ENCODE assay signal across 1 cellular context in the genomic region with DNA sequence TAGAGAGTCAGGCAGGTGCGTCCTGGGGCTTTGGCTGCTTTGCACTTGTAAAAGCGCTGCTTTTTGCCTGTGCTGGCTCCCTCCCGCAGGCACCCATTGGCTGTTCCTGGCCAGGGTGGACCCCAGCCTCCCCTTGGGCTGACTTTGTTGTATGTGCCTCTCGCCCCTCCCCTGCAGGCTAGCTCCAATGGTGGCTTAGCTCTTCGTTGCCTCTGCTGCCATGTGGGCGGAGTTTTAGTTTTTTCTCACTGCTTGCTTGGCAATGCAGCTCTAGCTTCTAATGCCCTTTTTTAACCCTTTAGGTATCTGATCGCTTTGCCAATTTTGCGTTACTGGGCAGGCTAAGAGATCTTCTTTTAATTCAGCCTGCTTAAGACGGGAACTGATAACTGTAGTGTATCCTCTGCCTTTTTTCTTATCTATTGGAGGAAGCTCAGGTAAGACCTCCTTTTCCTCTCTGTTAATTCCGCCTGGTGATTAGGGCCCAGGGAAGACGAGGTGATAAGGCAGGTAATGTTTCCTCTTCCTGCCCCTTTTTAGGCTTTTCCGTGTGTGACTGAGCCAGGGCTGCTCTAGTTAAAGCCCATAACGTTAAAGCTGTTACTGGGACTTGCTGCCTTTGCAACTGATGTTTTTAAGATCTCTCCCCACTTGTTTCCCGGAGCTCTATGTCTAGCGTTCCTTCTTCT.
TF ChIP-seq lines count a peak whose summit lies in the region.

No MANE protein-coding gene starts in this region.

TF ChIP-seq in IMR-90, 13 proteins besides CTCF, POLR2A, EP300 and RAD21 (continued from another document):
- TF ChIP-seq, protein P1, sequence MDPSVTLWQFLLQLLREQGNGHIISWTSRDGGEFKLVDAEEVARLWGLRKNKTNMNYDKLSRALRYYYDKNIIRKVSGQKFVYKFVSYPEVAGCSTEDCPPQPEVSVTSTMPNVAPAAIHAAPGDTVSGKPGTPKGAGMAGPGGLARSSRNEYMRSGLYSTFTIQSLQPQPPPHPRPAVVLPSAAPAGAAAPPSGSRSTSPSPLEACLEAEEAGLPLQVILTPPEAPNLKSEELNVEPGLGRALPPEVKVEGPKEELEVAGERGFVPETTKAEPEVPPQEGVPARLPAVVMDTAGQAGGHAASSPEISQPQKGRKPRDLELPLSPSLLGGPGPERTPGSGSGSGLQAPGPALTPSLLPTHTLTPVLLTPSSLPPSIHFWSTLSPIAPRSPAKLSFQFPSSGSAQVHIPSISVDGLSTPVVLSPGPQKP (IDR thresholded peaks at IDR 0.05; ENCODE audit: borderline replicate concordance, low read depth, low read length), result no peak
- no peak for TF ChIP-seq NFE2L2 (IDR thresholded peaks at IDR 0.05; ENCODE audit: low read depth, low read length)
- TF ChIP-seq, protein P2, sequence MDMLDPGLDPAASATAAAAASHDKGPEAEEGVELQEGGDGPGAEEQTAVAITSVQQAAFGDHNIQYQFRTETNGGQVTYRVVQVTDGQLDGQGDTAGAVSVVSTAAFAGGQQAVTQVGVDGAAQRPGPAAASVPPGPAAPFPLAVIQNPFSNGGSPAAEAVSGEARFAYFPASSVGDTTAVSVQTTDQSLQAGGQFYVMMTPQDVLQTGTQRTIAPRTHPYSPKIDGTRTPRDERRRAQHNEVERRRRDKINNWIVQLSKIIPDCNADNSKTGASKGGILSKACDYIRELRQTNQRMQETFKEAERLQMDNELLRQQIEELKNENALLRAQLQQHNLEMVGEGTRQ (IDR thresholded peaks at IDR 0.05; ENCODE audit: low read depth, low read length), result no peak
TF ChIP-seq in IMR-90: peak in this region for 0.
